In genomic region chr9:137049544-137050449, GRCh38 we compare ENCODE assay signal across 9 cellular contexts. TPM values are rescaled to one million over a fixed set of nuclear protein-coding genes. Genes with fewer than 3 reads are reported as not detected.
A peak's percentile ranks its signal among the peaks of the same experiment; 100 is the strongest.
DNase-seq lines count a peak whose midpoint lies in the region; ATAC-seq and TF ChIP-seq lines count a peak whose summit lies in the region.
"Had no signal": no experiment of that assay in that cellular context is flagged by ENCODE, and none has a peak within 500 bp of the region (broad histone marks: within the 10 kb centered on the region; RNA-seq: fewer than 3 reads in every experiment).

No MANE protein-coding gene starts in this region.

- TF ChIP-seq CTCF in mammary epithelial cell (conservative IDR thresholded peaks at IDR 0.05 in 1 of 2, IDR thresholded peaks at IDR 0.05 in 1 of 2; ENCODE audit: extremely low read depth in 1 of 2, insufficient read depth in 1 of 2, low read depth in 1 of 2, low read length in 2 of 2) (peak; percentile 49 to 61), mesothelial cell of epicardium (IDR thresholded peaks at IDR 0.05; ENCODE audit: unreplicated experiment) (peak; percentile 65), upper lobe of left lung (IDR thresholded peaks at IDR 0.05) (peak in 5 of 6 experiments; percentile 24 to 64 (median 57)), ascending aorta (IDR thresholded peaks at IDR 0.05) (peak in 1 of 3 experiments; percentile 31)

- H3K27ac Mint-ChIP-seq in mesothelial cell of epicardium = no peak overlapping the region

- H3K9me3 ChIP-seq in mammary epithelial cell (replicated peaks; ENCODE audit: insufficient read depth, low read length) (no peaks in the 10 kb centered on the region), upper lobe of left lung (no peaks in the 10 kb centered on the region), ascending aorta (no peaks in the 10 kb centered on the region)

- H3K36me3 ChIP-seq in mammary epithelial cell (ENCODE audit: insufficient read depth, low read length) (no peaks in the 10 kb centered on the region), upper lobe of left lung (no peaks in the 10 kb centered on the region), ascending aorta (no peaks in the 10 kb centered on the region)

- no peak overlapping the region for H2AFZ ChIP-seq in mammary epithelial cell (ENCODE audit: low read depth, low read length)

- H3K4me1 ChIP-seq in mammary epithelial cell (ENCODE audit: insufficient read depth, low read length) (peaks cover 37% of the 10 kb centered on the region), upper lobe of left lung (peaks cover 27 to 47% (median 36%) of the 10 kb centered on the region in 4 donors), ascending aorta (peaks cover 3 to 20% of the 10 kb centered on the region in 2 donors)

- H4K20me1 ChIP-seq in mammary epithelial cell (ENCODE audit: insufficient read depth, low read length) = no peaks in the 10 kb centered on the region

- no peak for TF ChIP-seq EP300 in upper lobe of left lung (IDR thresholded peaks at IDR 0.05)

- no peak overlapping the region for H3K4me2 ChIP-seq in mammary epithelial cell (ENCODE audit: insufficient read depth, low read depth, low read length)

- dilution Hi-C loops in mammary epithelial cell (cut with HindIII; ENCODE audit: low sequenced_read_pairs) = loop anchor here (5.0 kb wide), 1 partner anchor 53 kb away; no protein-coding TSS in a partner anchor

- no peaks in the 10 kb centered on the region for H3K27me3 ChIP-seq in mammary epithelial cell (ENCODE audit: insufficient read depth, low read length)
- H3K27me3 ChIP-seq in upper lobe of left lung = peaks cover 0 to 61% (median 28%) of the 10 kb centered on the region in 4 donors
- peaks cover 34% of the 10 kb centered on the region for H3K27me3 ChIP-seq in ascending aorta

- no peaks in the 10 kb centered on the region for H3K9me3 Mint-ChIP-seq in mesothelial cell of epicardium

- H3K79me2 ChIP-seq in mammary epithelial cell (ENCODE audit: insufficient read depth, low read length) = no peaks in the 10 kb centered on the region

- H3K36me3 Mint-ChIP-seq in mesothelial cell of epicardium = no peaks in the 10 kb centered on the region

- peaks cover 8% of the 10 kb centered on the region for H3K4me1 Mint-ChIP-seq in mesothelial cell of epicardium

- BruUV-seq in mammary epithelial cell (replicated peaks; lab: Mats Ljungman, UMichigan) = no TSS peak

- no peak overlapping the region for H3K4me3 Mint-ChIP-seq in mesothelial cell of epicardium

- intact Hi-C loops in mammary epithelial cell (cut with micrococcal nuclease) = loop anchor here (5.0 kb wide), 1 partner anchor 178 kb away; the partner anchor contains the start of genes CYSRT1 and RNF224
- intact Hi-C loops in ascending aorta (cut with DNase I) = no loop called here

- WGBS in mammary epithelial cell (ENCODE audit: low coverage, missing lambda C conversion rate) = 69% methylated on average over 18 of the region's 38 CpGs
- WGBS in upper lobe of left lung, 2 donors = 43% methylated on average over 23 to 37 of the region's 38 CpGs

- peak in 1 of 2 donors; percentile 23 for ATAC-seq in upper lobe of left lung (ENCODE audit: low FRiP score in 2 of 2)

- peaks cover 79% of the 10 kb centered on the region for H3K27me3 Mint-ChIP-seq in mesothelial cell of epicardium (ENCODE audit: low read depth)

- no peak for TF ChIP-seq POLR2A in upper lobe of left lung (IDR thresholded peaks at IDR 0.05)

- peak; percentile 80 for DNase-seq in Daoy (ENCODE audit: low read depth)
- DNase-seq in LoVo (ENCODE audit: low spot score) = peak; percentile 30
- peak; percentile 52 for DNase-seq in SKM-1 treated with dmso at 0.1 percent for 144 hours (lab: John Stamatoyannopoulos, UW; ENCODE audit: unreplicated experiment)
- DNase-seq in mammary epithelial cell = no peak
- peak in 1 of 2 experiments; percentile 64 for DNase-seq in mesothelial cell of epicardium (ENCODE audit: low spot score in 2 of 2, unreplicated experiment in 2 of 2)
- peak; percentile 56 to 68 for DNase-seq in upper lobe of left lung
- DNase-seq in ascending aorta (ENCODE audit: low spot score in 2 of 2) = no peak
- DNase-seq in occipital lobe (lab: John Stamatoyannopoulos, UW) = no peak

- in situ Hi-C loops in mammary epithelial cell (cut with MboI; ENCODE audit: low sequenced_read_pairs in 2 of 2) = loop anchor here in 1 of 2 donors (25.0 kb wide), 1 partner anchor 262 kb away; the partner anchor contains the start of genes CCDC183 and TMEM141

- H3K4me3 ChIP-seq in mammary epithelial cell (replicated peaks in 1 of 3; ENCODE audit: insufficient read depth in 1 of 3, low read depth in 2 of 3, low read length in 3 of 3) (no peak overlapping the region), upper lobe of left lung (no peak overlapping the region), ascending aorta (no peak overlapping the region)
- H3K4me3 ChIP-seq: SK-N-MC had no signal

- H3K27ac ChIP-seq in mammary epithelial cell (ENCODE audit: insufficient read depth, low read depth, low read length) (no peak overlapping the region), upper lobe of left lung (no peak overlapping the region), ascending aorta (no peak overlapping the region)
- H3K27ac ChIP-seq: SK-N-MC had no signal

- CTCF ChIA-PET in mammary epithelial cell (lab: Charles Lee; ENCODE audit: low non-redundant PET) = interaction anchor here (0.6 kb wide), 1 partner anchor 19 kb away, joined by 6 read pairs; no protein-coding TSS in a partner anchor

- H3K9ac ChIP-seq in mammary epithelial cell (ENCODE audit: insufficient read depth, low read length) = no peak overlapping the region

RNA-seq across cellular contexts. Expression of gene NPDC1, which starts 3.8 kb away (rescaled TPM):
- 15.9 and 17.4 TPM in 2 replicates for total RNA-seq in Daoy (2014; rRNA removed; shearing (Covaris generic))
- total RNA-seq in mammary epithelial cell (10 to 100 TPM; 15.5 to 86.8 TPM), mesothelial cell of epicardium (75.8 to 84.0 TPM (median 77.9 TPM) in 3 replicates), upper lobe of left lung (100 to 1,000 TPM in 2 of 6 donors, 10 to 100 TPM in 4; 26.7 to 199 (median 73.2) TPM), ascending aorta (579 TPM), occipital lobe (15.3 TPM)
- polyA plus RNA-seq in mammary epithelial cell = 19.3 TPM
- polyA minus RNA-seq in mammary epithelial cell = 12.7 TPM

RNA-seq across cellular contexts. Expression of gene ENTPD2, which starts 4.1 kb away (rescaled TPM):
- not detected in 2 replicates for total RNA-seq in Daoy (2014; rRNA removed; shearing (Covaris generic))
- total RNA-seq in mammary epithelial cell (10 to 100 TPM; 15.5 to 19.5 TPM), mesothelial cell of epicardium (4.8 to 6.3 TPM (median 5.2 TPM) in 3 replicates), upper lobe of left lung (under 1 TPM in 4 of 6 donors, not detected in 2; 0.34 to 0.98 (median 0.55) TPM), ascending aorta (not detected), occipital lobe (0.16 TPM)
- polyA plus RNA-seq in mammary epithelial cell = 3.5 TPM
- 21.7 TPM for polyA minus RNA-seq in mammary epithelial cell

RNA-seq across cellular contexts. Expression of gene FUT7, which starts 17.9 kb away (rescaled TPM):
- total RNA-seq in Daoy (2014; rRNA removed; shearing (Covaris generic)) = not detected in 2 replicates
- total RNA-seq in mammary epithelial cell (not detected), mesothelial cell of epicardium (0.09 to 0.13 TPM in 2 of 3 replicates, not detected in the other), upper lobe of left lung (1 to 10 TPM in 4 of 6 donors, under 1 TPM in 1, not detected in 1; 0.94 to 2.3 (median 2.0) TPM), ascending aorta (not detected), occipital lobe (not detected)
- not detected for polyA plus RNA-seq in mammary epithelial cell
- polyA minus RNA-seq in mammary epithelial cell = not detected

RNA-seq across cellular contexts. Expression of gene SAPCD2, which starts 20.6 kb away (rescaled TPM):
- 69.8 and 86.6 TPM in 2 replicates for total RNA-seq in Daoy (2014; rRNA removed; shearing (Covaris generic))
- total RNA-seq in mammary epithelial cell (1 to 10 TPM; 1.0 to 6.9 TPM), mesothelial cell of epicardium (5.7 to 6.2 TPM (median 5.9 TPM) in 3 replicates), upper lobe of left lung (1 to 10 TPM in 4 of 6 donors, under 1 TPM in 2; 0.69 to 6.8 (median 1.4) TPM), ascending aorta (8.7 TPM), occipital lobe (1.6 TPM)
- polyA plus RNA-seq in mammary epithelial cell = 3.9 TPM
- 1.7 TPM for polyA minus RNA-seq in mammary epithelial cell

RNA-seq across cellular contexts. Expression of gene ABCA2, which starts 21.8 kb away (rescaled TPM):
- 1.2 and 2.2 TPM in 2 replicates for total RNA-seq in Daoy (2014; rRNA removed; shearing (Covaris generic))
- total RNA-seq in mammary epithelial cell = 10 to 100 TPM; 28.8 to 44.3 TPM
- 24.9 TPM for polyA plus RNA-seq in mammary epithelial cell
- 45.9 TPM for polyA minus RNA-seq in mammary epithelial cell
- total RNA-seq in mesothelial cell of epicardium = 57.7 to 59.3 TPM (median 58.7 TPM) in 3 replicates
- total RNA-seq in upper lobe of left lung = 10 to 100 TPM; 14.7 to 49.2 (median 29.6) TPM
- 102 TPM for total RNA-seq in ascending aorta
- 20.9 TPM for total RNA-seq in occipital lobe

Comparison
In these comparisons a context has a peak if more than half of its experiments do, and no peak if none do; other contexts are left out.
1. DNase-seq: peak in Daoy (single experiment), LoVo (single experiment), SKM-1 treated with dmso at 0.1 percent for 144 hours (single experiment) and upper lobe of left lung (2 of 2); none in mammary epithelial cell (single experiment), ascending aorta (0 of 2) and occipital lobe (single experiment).